ENCODE assay signal across 15 cellular contexts in the genomic region with DNA sequence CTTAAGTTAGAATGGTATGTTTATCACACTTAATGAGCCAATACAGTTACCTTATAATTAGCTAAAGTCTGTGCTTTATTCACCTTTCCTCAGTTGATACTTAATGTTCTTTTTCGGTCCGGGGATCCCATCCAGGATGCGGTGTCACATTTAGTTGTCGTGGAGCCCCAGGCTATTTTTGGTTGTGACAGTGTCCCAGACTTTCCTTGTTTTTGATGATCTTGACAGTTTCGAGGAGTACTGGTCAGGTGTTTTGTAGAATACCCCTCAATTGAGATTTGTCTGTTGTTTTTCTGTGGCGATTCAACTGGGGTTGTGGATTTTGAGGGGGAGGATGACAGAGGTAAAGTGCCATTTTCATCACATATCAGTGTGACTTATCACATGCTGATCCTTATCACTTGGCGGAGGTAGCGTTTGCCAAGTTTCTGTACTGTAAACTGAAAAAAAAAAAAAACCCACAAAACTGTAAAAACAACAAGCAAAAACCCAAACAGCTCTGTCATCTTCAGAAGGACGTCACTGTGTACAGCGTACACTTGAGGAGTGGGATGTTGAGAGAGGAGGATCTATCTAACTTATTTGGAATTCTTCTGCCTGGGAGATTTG.
A peak's percentile ranks its signal among the peaks of the same experiment; 100 is the strongest.
DNase-seq lines count a peak whose midpoint lies in the region; ATAC-seq, FAIRE-seq and TF ChIP-seq lines count a peak whose summit lies in the region.
"Had no signal": no experiment of that assay in that cellular context is flagged by ENCODE, and none has a peak within 500 bp of the region (broad histone marks: within the 10 kb centered on the region; RNA-seq: fewer than 3 reads in every experiment).

No MANE protein-coding gene starts in this region.

- H3K27me3 ChIP-seq in CD4-positive, alpha-beta T cell (ENCODE audit: control insufficient read depth, insufficient read depth, low read length) = peaks cover 5% of the 10 kb centered on the region
- peaks cover 2 to 17% of the 10 kb centered on the region in 2 experiments; a peak in 4 of 5 replicates for H3K27me3 ChIP-seq in K562 (ENCODE audit: control insufficient read depth in 2 of 2, insufficient read depth in 2 of 2, low read length in 2 of 2)
- H3K27me3 ChIP-seq: cardiac muscle cell, suprapubic skin had no signal

- no peak for FAIRE-seq in K562 (lab: Jason Lieb, UNC)

- ATAC-seq in CD4-positive, alpha-beta T cell (ENCODE audit: poor library complexity) = peak; percentile 37
- ATAC-seq in K562 (no peak), GM21737 (IDR thresholded peaks at IDR 0.05; ENCODE audit: unreplicated experiment) (no peak), GM18867 (IDR thresholded peaks at IDR 0.05; ENCODE audit: unreplicated experiment) (no peak)

- intact Hi-C loops in CD4-positive, alpha-beta T cell (cut with DNase I, micrococcal nuclease) = no loop called here
- intact Hi-C loops in K562 (cut with micrococcal nuclease) = no loop called here

- H3K79me2 ChIP-seq in K562 (ENCODE audit: control insufficient read depth, insufficient read depth, low read length) = no peaks in the 10 kb centered on the region

- no peak overlapping the region for H3K4me3 Mint-ChIP-seq in CD4-positive, alpha-beta T cell
- no peak overlapping the region for H3K4me3 Mint-ChIP-seq in nephron
- H3K4me3 Mint-ChIP-seq: CD14-positive monocyte had no signal

- H3K27ac Mint-ChIP-seq in CD4-positive, alpha-beta T cell = no peak overlapping the region
- H3K27ac Mint-ChIP-seq in nephron = peak overlapping the region in 2 of 3 experiments; percentile 40 to 57
- H3K27ac Mint-ChIP-seq: CD14-positive monocyte had no signal

- H3K36me3 ChIP-seq in K562 (ENCODE audit: control insufficient read depth, insufficient read depth, low read length) = no peaks in the 10 kb centered on the region
- H3K36me3 ChIP-seq: cardiac muscle cell, suprapubic skin had no signal

- no peaks in the 10 kb centered on the region for H4K20me1 ChIP-seq in K562 (replicated peaks; ENCODE audit: control insufficient read depth, insufficient read depth, low read length)

- peaks cover 11% of the 10 kb centered on the region for H3K27me3 Mint-ChIP-seq in CD4-positive, alpha-beta T cell
- peaks cover 3% of the 10 kb centered on the region for H3K27me3 Mint-ChIP-seq in nephron (ENCODE audit: low read depth)

- TF ChIP-seq RAD21 in K562 (CRISPR knock-in tag; conservative IDR thresholded peaks at IDR 0.05 in 1 of 2, IDR thresholded peaks at IDR 0.05 in 1 of 2) = no peak

- H2AFZ ChIP-seq in K562 (ENCODE audit: low read depth, low read length) = no peak overlapping the region

- H3K36me3 Mint-ChIP-seq in CD4-positive, alpha-beta T cell (ENCODE audit: low read depth) = no peaks in the 10 kb centered on the region
- no peaks in the 10 kb centered on the region for H3K36me3 Mint-ChIP-seq in nephron (ENCODE audit: low read depth)
- H3K36me3 Mint-ChIP-seq: CD14-positive monocyte had no signal

- no peak for TF ChIP-seq CTCF in CD4-positive, alpha-beta T cell (IDR thresholded peaks at IDR 0.05)
- TF ChIP-seq CTCF in K562 (IDR thresholded peaks at IDR 0.05 in 2 of 3, conservative IDR thresholded peaks at IDR 0.05 in 1 of 3; ENCODE audit: insufficient read depth in 2 of 3, low read depth in 1 of 3, low read length in 3 of 3) = no peak
- TF ChIP-seq CTCF in nephron (IDR thresholded peaks at IDR 0.05; ENCODE audit: unreplicated experiment in 3 of 3) = no peak

- in situ Hi-C loops in K562 (cut with MboI) = no loop called here

- H3K9ac ChIP-seq in K562 (ENCODE audit: insufficient read depth in 1 of 2, low read depth in 2 of 2, low read length in 2 of 2) = no peak overlapping the region

- no peak for TF ChIP-seq EP300 in K562 (IDR thresholded peaks at IDR 0.05; ENCODE audit: low read length)

- no peak overlapping the region for H3K27ac ChIP-seq in CD4-positive, alpha-beta T cell (ENCODE audit: low read depth, low read length)
- H3K27ac ChIP-seq in K562 (ENCODE audit: extremely low read depth, low read depth, low read length) = no peak overlapping the region
- H3K27ac ChIP-seq: cardiac muscle cell, HL-60, suprapubic skin had no signal

- no peak for TF ChIP-seq POLR2A in K562 (conservative IDR thresholded peaks at IDR 0.05)

- no peaks in the 10 kb centered on the region for H3K9me3 Mint-ChIP-seq in CD4-positive, alpha-beta T cell
- no peaks in the 10 kb centered on the region for H3K9me3 Mint-ChIP-seq in nephron

- no peaks in the 10 kb centered on the region for H3K4me1 ChIP-seq in K562 (replicated peaks in 1 of 2; ENCODE audit: control insufficient read depth in 2 of 2, insufficient read depth in 2 of 2, low read length in 2 of 2)

- no peaks in the 10 kb centered on the region for H3K9me3 ChIP-seq in CD4-positive, alpha-beta T cell (ENCODE audit: control insufficient read depth, low read length)
- no peaks in the 10 kb centered on the region for H3K9me3 ChIP-seq in K562 (replicated peaks; ENCODE audit: control insufficient read depth, insufficient read depth, low read depth, low read length)
- H3K9me3 ChIP-seq: suprapubic skin had no signal

- BruUV-seq in K562 (replicated peaks; lab: Mats Ljungman, UMichigan) = no TSS peak

- H3K4me1 Mint-ChIP-seq in CD4-positive, alpha-beta T cell (ENCODE audit: low read depth) = peaks cover 9% of the 10 kb centered on the region
- peaks cover 67% of the 10 kb centered on the region for H3K4me1 Mint-ChIP-seq in nephron

- H3K4me3 ChIP-seq in K562 = no peak overlapping the region
- H3K4me3 ChIP-seq: cardiac muscle cell, suprapubic skin had no signal

- WGBS in K562 (ENCODE audit: insufficient coverage, low coverage, missing lambda C conversion rate) = 1% methylated on average over 10 of the region's 10 CpGs

- CTCF ChIA-PET in CD4-positive, alpha-beta T cell (lab: Charles Lee) = no interaction called here
- CTCF ChIA-PET in K562 (lab: Yijun Ruan, JAX; ENCODE audit: low intra/inter-chr PET ratio) = no interaction called here

- no peak for DNase-seq in CD4-positive, alpha-beta T cell
- DNase-seq in H4 (ENCODE audit: low spot score) (peak; percentile 24), K562 (ENCODE audit: extremely low read depth in 1 of 4, low spot score in 3 of 4) (no peak), DMS153 (lab: John Stamatoyannopoulos, UW) (no peak)
- DNase-seq: EL, HCEC 1CT, Kasumi-1, NCI-H1930 had no signal

- H3K4me2 ChIP-seq in K562 (ENCODE audit: insufficient read depth, low read length) = no peak overlapping the region

- POLR2A ChIA-PET in CD4-positive, alpha-beta T cell (lab: Charles Lee) = interaction anchor here (0.6 kb wide), 1 partner anchor 261 kb away, joined by 3 read pairs; no protein-coding TSS in a partner anchor
- POLR2A ChIA-PET in K562 (lab: Yijun Ruan, JAX) = interaction anchor here (1.0 kb wide), 1 partner anchor 57 kb away, joined by 3 read pairs; no protein-coding TSS in a partner anchor

- no peaks in the 10 kb centered on the region for H3K9me1 ChIP-seq in K562 (ENCODE audit: control insufficient read depth, insufficient read depth, low read length)

TF ChIP-seq in K562, 482 proteins besides CTCF, POLR2A, EP300 and RAD21:
- TF ChIP-seq ZNF695 (CRISPR knock-in tag; IDR thresholded peaks at IDR 0.05) (no peak), ZNF316 (IDR thresholded peaks at IDR 0.05) (peak; percentile 57), ZNF707 (CRISPR knock-in tag; conservative IDR thresholded peaks at IDR 0.05) (no peak), C11orf30 (IDR thresholded peaks at IDR 0.05; ENCODE audit: low read depth) (peak; percentile 17; the same call in 1 of the 2 replicates)
